In the genomic region with DNA sequence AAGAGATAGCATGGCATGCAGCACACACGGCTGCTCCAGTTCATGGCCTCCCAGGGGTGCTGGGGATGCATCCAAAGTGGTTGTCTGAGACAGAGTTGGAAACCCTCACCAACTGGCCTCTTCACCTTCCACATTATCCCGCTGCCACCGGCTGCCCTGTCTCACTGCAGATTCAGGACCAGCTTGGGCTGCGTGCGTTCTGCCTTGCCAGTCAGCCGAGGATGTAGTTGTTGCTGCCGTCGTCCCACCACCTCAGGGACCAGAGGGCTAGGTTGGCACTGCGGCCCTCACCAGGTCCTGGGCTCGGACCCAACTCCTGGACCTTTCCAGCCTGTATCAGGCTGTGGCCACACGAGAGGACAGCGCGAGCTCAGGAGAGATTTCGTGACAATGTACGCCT, we compare ENCODE assay signal across 3 cellular contexts.
A peak's percentile ranks its signal among the peaks of the same experiment; 100 is the strongest.
DNase-seq lines count a peak whose midpoint lies in the region; ATAC-seq lines count a peak whose summit lies in the region.
"Had no signal": no experiment of that assay in that cellular context is flagged by ENCODE, and none has a peak within 500 bp of the region (broad histone marks: within the 10 kb centered on the region; RNA-seq: fewer than 3 reads in every experiment).

No MANE protein-coding gene starts in this region.

- no peaks in the 10 kb centered on the region for H3K9me3 Mint-ChIP-seq in effector memory CD8-positive, alpha-beta T cell

- H3K27ac Mint-ChIP-seq in effector memory CD8-positive, alpha-beta T cell, result peak overlapping the region; percentile 97 to 98

- H3K27me3 Mint-ChIP-seq in effector memory CD8-positive, alpha-beta T cell, result no peaks in the 10 kb centered on the region

- no peak overlapping the region for H3K4me3 Mint-ChIP-seq in effector memory CD8-positive, alpha-beta T cell

- no peak for ATAC-seq in effector memory CD8-positive, alpha-beta T cell (replicated peaks)
- no peak for ATAC-seq in HG02642 (IDR thresholded peaks at IDR 0.05; ENCODE audit: poor library complexity, unreplicated experiment)

- H3K36me3 Mint-ChIP-seq in effector memory CD8-positive, alpha-beta T cell (ENCODE audit: insufficient read depth), result peaks cover 68% of the 10 kb centered on the region

- DNase-seq in effector memory CD8-positive, alpha-beta T cell, result no peak
- DNase-seq: SHP77 treated with DMSO at 0.1 percent for 48 hours had no signal

- H3K4me1 Mint-ChIP-seq in effector memory CD8-positive, alpha-beta T cell (ENCODE audit: low read depth in 2 of 2), result peaks cover 34 to 37% of the 10 kb centered on the region in 2 donors
